In genomic region chr1:94589728-94590127, GRCh38 we compare ENCODE assay signal across 1 cellular context.
TF ChIP-seq lines count a peak whose summit lies in the region.

No MANE protein-coding gene starts in this region.

TF ChIP-seq in IMR-90, 13 proteins besides CTCF, POLR2A, EP300 and RAD21 (continued from another document):
- no peak for TF ChIP-seq USF2 (IDR thresholded peaks at IDR 0.05; ENCODE audit: low read depth, low read length)
